1 cellular context compared by ENCODE assay signal in the genomic region with DNA sequence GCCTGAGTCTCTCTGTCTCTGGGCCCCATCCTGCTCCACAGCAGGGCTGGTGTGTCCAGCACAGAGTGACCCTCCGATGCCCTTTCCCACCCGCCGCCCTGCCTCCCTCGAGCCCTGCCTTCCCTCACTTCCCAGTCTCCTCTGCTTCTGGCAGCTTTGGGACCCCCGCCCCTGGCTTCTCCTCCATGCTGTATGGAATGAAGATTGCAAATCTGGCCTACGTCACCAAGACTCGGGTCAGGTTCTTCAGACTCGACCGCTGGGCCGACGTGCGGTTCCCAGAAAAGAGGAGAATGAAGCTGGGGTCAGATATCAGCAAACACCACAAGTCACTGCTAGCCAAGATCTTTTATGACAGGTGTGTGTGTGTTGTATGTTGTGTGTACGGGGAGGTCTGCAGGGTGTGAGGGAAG.
TF ChIP-seq lines count a peak whose summit lies in the region.

No MANE protein-coding gene starts in this region.

TF ChIP-seq in K562, 482 proteins besides CTCF, POLR2A, EP300 and RAD21 (continued from another document and continues in another):
- TF ChIP-seq, protein P1, sequence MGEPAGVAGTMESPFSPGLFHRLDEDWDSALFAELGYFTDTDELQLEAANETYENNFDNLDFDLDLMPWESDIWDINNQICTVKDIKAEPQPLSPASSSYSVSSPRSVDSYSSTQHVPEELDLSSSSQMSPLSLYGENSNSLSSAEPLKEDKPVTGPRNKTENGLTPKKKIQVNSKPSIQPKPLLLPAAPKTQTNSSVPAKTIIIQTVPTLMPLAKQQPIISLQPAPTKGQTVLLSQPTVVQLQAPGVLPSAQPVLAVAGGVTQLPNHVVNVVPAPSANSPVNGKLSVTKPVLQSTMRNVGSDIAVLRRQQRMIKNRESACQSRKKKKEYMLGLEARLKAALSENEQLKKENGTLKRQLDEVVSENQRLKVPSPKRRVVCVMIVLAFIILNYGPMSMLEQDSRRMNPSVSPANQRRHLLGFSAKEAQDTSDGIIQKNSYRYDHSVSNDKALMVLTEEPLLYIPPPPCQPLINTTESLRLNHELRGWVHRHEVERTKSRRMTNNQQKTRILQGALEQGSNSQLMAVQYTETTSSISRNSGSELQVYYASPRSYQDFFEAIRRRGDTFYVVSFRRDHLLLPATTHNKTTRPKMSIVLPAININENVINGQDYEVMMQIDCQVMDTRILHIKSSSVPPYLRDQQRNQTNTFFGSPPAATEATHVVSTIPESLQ (CRISPR knock-in tag; IDR thresholded peaks at IDR 0.05), result no peak
- TF ChIP-seq BRCA1 (IDR thresholded peaks at IDR 0.05) (no peak), BRCA1 (CRISPR knock-in tag; IDR thresholded peaks at IDR 0.05) (no peak), HIVEP1 (CRISPR knock-in tag; IDR thresholded peaks at IDR 0.05) (no peak), HDAC1 (IDR thresholded peaks at IDR 0.05) (peak in 1 of 2 experiments; percentile 37; a peak in 1 of 4 replicates), FOXK2 (conservative IDR thresholded peaks at IDR 0.05 in 1 of 2, IDR thresholded peaks at IDR 0.05 in 1 of 2; ENCODE audit: low read depth in 2 of 2) (no peak), CREM (IDR thresholded peaks at IDR 0.05; ENCODE audit: low read depth) (peak; percentile 46; the same call in 1 of the 2 replicates), NR2C2 (CRISPR knock-in tag; IDR thresholded peaks at IDR 0.05) (no peak), NR2C2 (tag; IDR thresholded peaks at IDR 0.05) (no peak), JUND (IDR thresholded peaks at IDR 0.05; ENCODE audit: borderline replicate concordance, low read depth, low read length) (0 out of 2 replicates have a peak, but pooled peaks have one; percentile 5), JUND (tag; IDR thresholded peaks at IDR 0.05; ENCODE audit: borderline replicate concordance, low read depth, low read length) (no peak), TEAD1 (CRISPR knock-in tag; IDR thresholded peaks at IDR 0.05) (no peak), TAF9B (IDR thresholded peaks at IDR 0.05; ENCODE audit: partially characterized antibody) (no peak), NR1H2 (CRISPR knock-in tag; IDR thresholded peaks at IDR 0.05) (no peak), FOS (IDR thresholded peaks at IDR 0.05; ENCODE audit: extremely low read depth, insufficient read length) (no peak), ZNF436 (CRISPR knock-in tag; IDR thresholded peaks at IDR 0.05) (no peak), ZNF217 (CRISPR knock-in tag; IDR thresholded peaks at IDR 0.05) (no peak), DMBX1 (CRISPR knock-in tag; IDR thresholded peaks at IDR 0.05; ENCODE audit: borderline replicate concordance) (no peak), TOE1 (IDR thresholded peaks at IDR 0.05; ENCODE audit: borderline replicate concordance) (no peak), TOE1 (CRISPR knock-in tag; IDR thresholded peaks at IDR 0.05; ENCODE audit: borderline replicate concordance, low read depth) (no peak), SRSF9 (IDR thresholded peaks at IDR 0.05; ENCODE audit: borderline replicate concordance, low read depth, low read length) (no peak), RBM25 (IDR thresholded peaks at IDR 0.05; ENCODE audit: low read depth, low read length, severe bottlenecking) (no peak), EP400 (IDR thresholded peaks at IDR 0.05) (no peak), ARID1B (IDR thresholded peaks at IDR 0.05) (peak; percentile 70), XRCC5 (IDR thresholded peaks at IDR 0.05; ENCODE audit: low read depth, low read length) (no peak), EWSR1 (IDR thresholded peaks at IDR 0.05; ENCODE audit: borderline replicate concordance, low read depth, partially characterized antibody) (no peak), PRPF4 (IDR thresholded peaks at IDR 0.05; ENCODE audit: insufficient read depth, low read depth, low read length, poor library complexity, severe bottlenecking) (no peak), STAT5B (CRISPR knock-in tag; IDR thresholded peaks at IDR 0.05) (no peak), TBL1XR1 (IDR thresholded peaks at IDR 0.05; ENCODE audit: low read length in 2 of 2) (no peak), CBFB (CRISPR knock-in tag; IDR thresholded peaks at IDR 0.05) (no peak), STAT5A (IDR thresholded peaks at IDR 0.05; ENCODE audit: borderline replicate concordance, low read length) (0 out of 2 replicates have a peak, but pooled peaks have one; percentile 29), DPF2 (IDR thresholded peaks at IDR 0.05) (peak; percentile 46; the same call in 1 of the 2 replicates), NFE2 (IDR thresholded peaks at IDR 0.05; ENCODE audit: low read depth) (no peak), RBFOX2 (IDR thresholded peaks at IDR 0.05; ENCODE audit: low read depth, low read length) (no peak), ZNF57 (CRISPR knock-in tag; IDR thresholded peaks at IDR 0.05) (no peak), ZNF175 (CRISPR knock-in tag; IDR thresholded peaks at IDR 0.05; ENCODE audit: low read depth) (no peak), TCF7L2 (IDR thresholded peaks at IDR 0.05; ENCODE audit: low read depth, low read length) (no peak), NEUROD1 (IDR thresholded peaks at IDR 0.05; ENCODE audit: borderline replicate concordance, low read depth, low read length, partially characterized antibody) (no peak), ILF3 (IDR thresholded peaks at IDR 0.05; ENCODE audit: borderline replicate concordance) (no peak), CEBPB (tag; IDR thresholded peaks at IDR 0.05) (no peak), ZSCAN32 (CRISPR knock-in tag; IDR thresholded peaks at IDR 0.05) (no peak), SUPT5H (IDR thresholded peaks at IDR 0.05) (no peak), LCOR (CRISPR knock-in tag; IDR thresholded peaks at IDR 0.05) (no peak), ZNF239 (CRISPR knock-in tag; IDR thresholded peaks at IDR 0.05) (no peak)
- TF ChIP-seq, protein P2, sequence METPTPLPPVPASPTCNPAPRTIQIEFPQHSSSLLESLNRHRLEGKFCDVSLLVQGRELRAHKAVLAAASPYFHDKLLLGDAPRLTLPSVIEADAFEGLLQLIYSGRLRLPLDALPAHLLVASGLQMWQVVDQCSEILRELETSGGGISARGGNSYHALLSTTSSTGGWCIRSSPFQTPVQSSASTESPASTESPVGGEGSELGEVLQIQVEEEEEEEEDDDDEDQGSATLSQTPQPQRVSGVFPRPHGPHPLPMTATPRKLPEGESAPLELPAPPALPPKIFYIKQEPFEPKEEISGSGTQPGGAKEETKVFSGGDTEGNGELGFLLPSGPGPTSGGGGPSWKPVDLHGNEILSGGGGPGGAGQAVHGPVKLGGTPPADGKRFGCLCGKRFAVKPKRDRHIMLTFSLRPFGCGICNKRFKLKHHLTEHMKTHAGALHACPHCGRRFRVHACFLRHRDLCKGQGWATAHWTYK (CRISPR knock-in tag; IDR thresholded peaks at IDR 0.05), result no peak
- TF ChIP-seq, protein P3, sequence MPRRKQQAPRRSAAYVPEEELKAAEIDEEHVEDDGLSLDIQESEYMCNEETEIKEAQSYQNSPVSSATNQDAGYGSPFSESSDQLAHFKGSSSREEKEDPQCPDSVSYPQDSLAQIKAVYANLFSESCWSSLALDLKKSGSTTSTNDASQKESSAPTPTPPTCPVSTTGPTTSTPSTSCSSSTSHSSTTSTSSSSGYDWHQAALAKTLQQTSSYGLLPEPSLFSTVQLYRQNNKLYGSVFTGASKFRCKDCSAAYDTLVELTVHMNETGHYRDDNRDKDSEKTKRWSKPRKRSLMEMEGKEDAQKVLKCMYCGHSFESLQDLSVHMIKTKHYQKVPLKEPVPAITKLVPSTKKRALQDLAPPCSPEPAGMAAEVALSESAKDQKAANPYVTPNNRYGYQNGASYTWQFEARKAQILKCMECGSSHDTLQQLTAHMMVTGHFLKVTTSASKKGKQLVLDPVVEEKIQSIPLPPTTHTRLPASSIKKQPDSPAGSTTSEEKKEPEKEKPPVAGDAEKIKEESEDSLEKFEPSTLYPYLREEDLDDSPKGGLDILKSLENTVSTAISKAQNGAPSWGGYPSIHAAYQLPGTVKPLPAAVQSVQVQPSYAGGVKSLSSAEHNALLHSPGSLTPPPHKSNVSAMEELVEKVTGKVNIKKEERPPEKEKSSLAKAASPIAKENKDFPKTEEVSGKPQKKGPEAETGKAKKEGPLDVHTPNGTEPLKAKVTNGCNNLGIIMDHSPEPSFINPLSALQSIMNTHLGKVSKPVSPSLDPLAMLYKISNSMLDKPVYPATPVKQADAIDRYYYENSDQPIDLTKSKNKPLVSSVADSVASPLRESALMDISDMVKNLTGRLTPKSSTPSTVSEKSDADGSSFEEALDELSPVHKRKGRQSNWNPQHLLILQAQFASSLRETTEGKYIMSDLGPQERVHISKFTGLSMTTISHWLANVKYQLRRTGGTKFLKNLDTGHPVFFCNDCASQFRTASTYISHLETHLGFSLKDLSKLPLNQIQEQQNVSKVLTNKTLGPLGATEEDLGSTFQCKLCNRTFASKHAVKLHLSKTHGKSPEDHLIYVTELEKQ (CRISPR knock-in tag; IDR thresholded peaks at IDR 0.05), result no peak
- TF ChIP-seq, protein P4, sequence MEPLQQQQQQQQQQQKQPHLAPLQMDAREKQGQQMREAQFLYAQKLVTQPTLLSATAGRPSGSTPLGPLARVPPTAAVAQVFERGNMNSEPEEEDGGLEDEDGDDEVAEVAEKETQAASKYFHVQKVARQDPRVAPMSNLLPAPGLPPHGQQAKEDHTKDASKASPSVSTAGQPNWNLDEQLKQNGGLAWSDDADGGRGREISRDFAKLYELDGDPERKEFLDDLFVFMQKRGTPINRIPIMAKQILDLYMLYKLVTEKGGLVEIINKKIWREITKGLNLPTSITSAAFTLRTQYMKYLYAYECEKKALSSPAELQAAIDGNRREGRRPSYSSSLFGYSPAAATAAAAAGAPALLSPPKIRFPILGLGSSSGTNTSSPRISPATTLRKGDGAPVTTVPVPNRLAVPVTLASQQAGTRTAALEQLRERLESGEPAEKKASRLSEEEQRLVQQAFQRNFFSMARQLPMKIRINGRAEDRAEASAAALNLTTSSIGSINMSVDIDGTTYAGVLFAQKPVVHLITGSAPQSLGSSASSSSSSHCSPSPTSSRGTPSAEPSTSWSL (CRISPR knock-in tag; IDR thresholded peaks at IDR 0.05; ENCODE audit: borderline replicate concordance), result no peak
- TF ChIP-seq, protein P5, sequence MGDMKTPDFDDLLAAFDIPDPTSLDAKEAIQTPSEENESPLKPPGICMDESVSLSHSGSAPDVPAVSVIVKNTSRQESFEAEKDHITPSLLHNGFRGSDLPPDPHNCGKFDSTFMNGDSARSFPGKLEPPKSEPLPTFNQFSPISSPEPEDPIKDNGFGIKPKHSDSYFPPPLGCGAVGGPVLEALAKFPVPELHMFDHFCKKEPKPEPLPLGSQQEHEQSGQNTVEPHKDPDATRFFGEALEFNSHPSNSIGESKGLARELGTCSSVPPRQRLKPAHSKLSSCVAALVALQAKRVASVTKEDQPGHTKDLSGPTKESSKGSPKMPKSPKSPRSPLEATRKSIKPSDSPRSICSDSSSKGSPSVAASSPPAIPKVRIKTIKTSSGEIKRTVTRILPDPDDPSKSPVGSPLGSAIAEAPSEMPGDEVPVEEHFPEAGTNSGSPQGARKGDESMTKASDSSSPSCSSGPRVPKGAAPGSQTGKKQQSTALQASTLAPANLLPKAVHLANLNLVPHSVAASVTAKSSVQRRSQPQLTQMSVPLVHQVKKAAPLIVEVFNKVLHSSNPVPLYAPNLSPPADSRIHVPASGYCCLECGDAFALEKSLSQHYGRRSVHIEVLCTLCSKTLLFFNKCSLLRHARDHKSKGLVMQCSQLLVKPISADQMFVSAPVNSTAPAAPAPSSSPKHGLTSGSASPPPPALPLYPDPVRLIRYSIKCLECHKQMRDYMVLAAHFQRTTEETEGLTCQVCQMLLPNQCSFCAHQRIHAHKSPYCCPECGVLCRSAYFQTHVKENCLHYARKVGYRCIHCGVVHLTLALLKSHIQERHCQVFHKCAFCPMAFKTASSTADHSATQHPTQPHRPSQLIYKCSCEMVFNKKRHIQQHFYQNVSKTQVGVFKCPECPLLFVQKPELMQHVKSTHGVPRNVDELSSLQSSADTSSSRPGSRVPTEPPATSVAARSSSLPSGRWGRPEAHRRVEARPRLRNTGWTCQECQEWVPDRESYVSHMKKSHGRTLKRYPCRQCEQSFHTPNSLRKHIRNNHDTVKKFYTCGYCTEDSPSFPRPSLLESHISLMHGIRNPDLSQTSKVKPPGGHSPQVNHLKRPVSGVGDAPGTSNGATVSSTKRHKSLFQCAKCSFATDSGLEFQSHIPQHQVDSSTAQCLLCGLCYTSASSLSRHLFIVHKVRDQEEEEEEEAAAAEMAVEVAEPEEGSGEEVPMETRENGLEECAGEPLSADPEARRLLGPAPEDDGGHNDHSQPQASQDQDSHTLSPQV (IDR thresholded peaks at IDR 0.05), result no peak
- TF ChIP-seq, protein P6, sequence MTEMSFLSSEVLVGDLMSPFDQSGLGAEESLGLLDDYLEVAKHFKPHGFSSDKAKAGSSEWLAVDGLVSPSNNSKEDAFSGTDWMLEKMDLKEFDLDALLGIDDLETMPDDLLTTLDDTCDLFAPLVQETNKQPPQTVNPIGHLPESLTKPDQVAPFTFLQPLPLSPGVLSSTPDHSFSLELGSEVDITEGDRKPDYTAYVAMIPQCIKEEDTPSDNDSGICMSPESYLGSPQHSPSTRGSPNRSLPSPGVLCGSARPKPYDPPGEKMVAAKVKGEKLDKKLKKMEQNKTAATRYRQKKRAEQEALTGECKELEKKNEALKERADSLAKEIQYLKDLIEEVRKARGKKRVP (CRISPR knock-in tag; IDR thresholded peaks at IDR 0.05), result no peak
- TF ChIP-seq, protein P7, sequence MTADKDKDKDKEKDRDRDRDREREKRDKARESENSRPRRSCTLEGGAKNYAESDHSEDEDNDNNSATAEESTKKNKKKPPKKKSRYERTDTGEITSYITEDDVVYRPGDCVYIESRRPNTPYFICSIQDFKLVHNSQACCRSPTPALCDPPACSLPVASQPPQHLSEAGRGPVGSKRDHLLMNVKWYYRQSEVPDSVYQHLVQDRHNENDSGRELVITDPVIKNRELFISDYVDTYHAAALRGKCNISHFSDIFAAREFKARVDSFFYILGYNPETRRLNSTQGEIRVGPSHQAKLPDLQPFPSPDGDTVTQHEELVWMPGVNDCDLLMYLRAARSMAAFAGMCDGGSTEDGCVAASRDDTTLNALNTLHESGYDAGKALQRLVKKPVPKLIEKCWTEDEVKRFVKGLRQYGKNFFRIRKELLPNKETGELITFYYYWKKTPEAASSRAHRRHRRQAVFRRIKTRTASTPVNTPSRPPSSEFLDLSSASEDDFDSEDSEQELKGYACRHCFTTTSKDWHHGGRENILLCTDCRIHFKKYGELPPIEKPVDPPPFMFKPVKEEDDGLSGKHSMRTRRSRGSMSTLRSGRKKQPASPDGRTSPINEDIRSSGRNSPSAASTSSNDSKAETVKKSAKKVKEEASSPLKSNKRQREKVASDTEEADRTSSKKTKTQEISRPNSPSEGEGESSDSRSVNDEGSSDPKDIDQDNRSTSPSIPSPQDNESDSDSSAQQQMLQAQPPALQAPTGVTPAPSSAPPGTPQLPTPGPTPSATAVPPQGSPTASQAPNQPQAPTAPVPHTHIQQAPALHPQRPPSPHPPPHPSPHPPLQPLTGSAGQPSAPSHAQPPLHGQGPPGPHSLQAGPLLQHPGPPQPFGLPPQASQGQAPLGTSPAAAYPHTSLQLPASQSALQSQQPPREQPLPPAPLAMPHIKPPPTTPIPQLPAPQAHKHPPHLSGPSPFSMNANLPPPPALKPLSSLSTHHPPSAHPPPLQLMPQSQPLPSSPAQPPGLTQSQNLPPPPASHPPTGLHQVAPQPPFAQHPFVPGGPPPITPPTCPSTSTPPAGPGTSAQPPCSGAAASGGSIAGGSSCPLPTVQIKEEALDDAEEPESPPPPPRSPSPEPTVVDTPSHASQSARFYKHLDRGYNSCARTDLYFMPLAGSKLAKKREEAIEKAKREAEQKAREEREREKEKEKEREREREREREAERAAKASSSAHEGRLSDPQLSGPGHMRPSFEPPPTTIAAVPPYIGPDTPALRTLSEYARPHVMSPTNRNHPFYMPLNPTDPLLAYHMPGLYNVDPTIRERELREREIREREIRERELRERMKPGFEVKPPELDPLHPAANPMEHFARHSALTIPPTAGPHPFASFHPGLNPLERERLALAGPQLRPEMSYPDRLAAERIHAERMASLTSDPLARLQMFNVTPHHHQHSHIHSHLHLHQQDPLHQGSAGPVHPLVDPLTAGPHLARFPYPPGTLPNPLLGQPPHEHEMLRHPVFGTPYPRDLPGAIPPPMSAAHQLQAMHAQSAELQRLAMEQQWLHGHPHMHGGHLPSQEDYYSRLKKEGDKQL (CRISPR knock-in tag; IDR thresholded peaks at IDR 0.05; ENCODE audit: borderline replicate concordance), result no peak
